13 cellular contexts compared by ENCODE assay signal in the genomic region with DNA sequence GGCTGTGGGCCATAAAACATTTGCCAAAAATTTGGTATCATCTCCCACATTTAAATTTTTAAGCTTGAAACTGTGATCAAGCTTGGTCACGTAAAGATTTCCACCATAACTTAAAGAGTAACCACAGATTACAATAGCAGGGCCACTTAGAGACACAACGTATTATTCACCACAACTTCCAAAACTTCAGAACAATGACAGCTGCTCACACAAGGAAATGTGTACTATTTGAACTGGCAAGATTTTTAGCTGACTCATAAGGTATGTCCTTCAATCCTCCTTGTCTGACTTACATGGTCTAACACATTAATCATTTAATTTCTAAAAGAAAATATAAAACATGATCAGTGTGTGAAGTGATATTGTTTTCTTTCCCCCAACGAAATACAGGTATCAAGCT.
DNase-seq lines count a peak whose midpoint lies in the region; ATAC-seq, FAIRE-seq and TF ChIP-seq lines count a peak whose summit lies in the region.
"Had no signal": no experiment of that assay in that cellular context is flagged by ENCODE, and none has a peak within 500 bp of the region (broad histone marks: within the 10 kb centered on the region; RNA-seq: fewer than 3 reads in every experiment).

No MANE protein-coding gene starts in this region.

- H3K27ac ChIP-seq in 22Rv1 (peak overlapping the region; percentile 65), GM12878 (ENCODE audit: control insufficient read depth, insufficient read depth) (no peak overlapping the region), kidney (ENCODE audit: low read depth in 2 of 2, low read length in 2 of 2) (no peak overlapping the region)
- H3K27ac ChIP-seq: HL-60 had no signal

- SMC1A ChIA-PET in GM12878 (lab: Charles Lee; ENCODE audit: uncharacterized antibody, unreplicated experiment) = interaction anchor here (0.8 to 2.4 kb wide), 11 partner anchors 9 to 57 kb away, joined by 3 to 7 read pairs (median 3); no protein-coding TSS in a partner anchor

- H3K27me3 ChIP-seq in GM12878 (replicated peaks in 1 of 2; ENCODE audit: control insufficient read depth in 2 of 2, insufficient read depth in 2 of 2, low read length in 1 of 2) = no peaks in the 10 kb centered on the region

- TF ChIP-seq CTCF in 22Rv1 (IDR thresholded peaks at IDR 0.05) = no peak
- TF ChIP-seq CTCF in GM12878 (IDR thresholded peaks at IDR 0.05 in 2 of 3, conservative IDR thresholded peaks at IDR 0.05 in 1 of 3; ENCODE audit: control insufficient read depth in 2 of 3, extremely low read depth in 1 of 3, insufficient read depth in 1 of 3, low read depth in 3 of 3, low read length in 3 of 3) = no peak
- TF ChIP-seq CTCF in kidney (IDR thresholded peaks at IDR 0.05; ENCODE audit: borderline replicate concordance, extremely low read depth, insufficient read depth) = no peak

- ATAC-seq in HG03354 (IDR thresholded peaks at IDR 0.05; ENCODE audit: poor library complexity, severe bottlenecking, unreplicated experiment) (peak; percentile 55), GM12878 (peak; percentile 48), GM21528 (IDR thresholded peaks at IDR 0.05; ENCODE audit: low FRiP score, unreplicated experiment) (no peak)

- no peak for TF ChIP-seq RAD21 in GM12878 (IDR thresholded peaks at IDR 0.05; ENCODE audit: insufficient read depth, low read depth, low read length)

- no peaks in the 10 kb centered on the region for H3K36me3 ChIP-seq in GM12878 (ENCODE audit: control insufficient read depth in 2 of 2, insufficient read depth in 2 of 2, low read length in 1 of 2)
- H3K36me3 ChIP-seq in kidney (ENCODE audit: control insufficient read depth in 1 of 2, insufficient read depth in 2 of 2, low read length in 2 of 2) = no peaks in the 10 kb centered on the region

- RAD21 ChIA-PET in GM12878 (lab: Charles Lee; ENCODE audit: unreplicated experiment) = interaction anchor here (0.7 to 1.0 kb wide), 4 partner anchors 27 to 117 kb away, joined by 3 to 5 read pairs (median 3); no protein-coding TSS in a partner anchor

- BruUV-seq in GM12878 (replicated peaks; lab: Mats Ljungman, UMichigan) = no TSS peak

- in situ Hi-C loops in GM12878 (cut with MboI) = no loop called here

- H3K4me1 ChIP-seq in GM12878 (ENCODE audit: control insufficient read depth, insufficient read depth, low read length) = no peaks in the 10 kb centered on the region
- no peaks in the 10 kb centered on the region for H3K4me1 ChIP-seq in kidney (ENCODE audit: control insufficient read depth in 1 of 2, insufficient read depth in 1 of 2, low read depth in 1 of 2, low read length in 2 of 2)

- H3K4me3 ChIP-seq in GM12878 (no peak overlapping the region), kidney (ENCODE audit: low read length in 2 of 2) (no peak overlapping the region)

- no peak for TF ChIP-seq POLR2A in GM12878 (IDR thresholded peaks at IDR 0.05; ENCODE audit: low read depth, low read length)

- H3K9ac ChIP-seq in GM12878 (ENCODE audit: control insufficient read depth, insufficient read depth, low read length) (no peak overlapping the region), kidney (ENCODE audit: low read length in 2 of 2) (no peak overlapping the region)

- WGBS in GM12878 (ENCODE audit: insufficient coverage, insufficient replicate concordance, low lambda C conversion rate, missing lambda C conversion rate) = 18% methylated on average over 3 of the region's 3 CpGs

- DNase-seq in GM12878 (ENCODE audit: low read depth, low spot score) = no peak
- no peak for DNase-seq in kidney
- no peak for DNase-seq in nucleus accumbens (lab: John Stamatoyannopoulos, UW)
- DNase-seq in NCI-H146 treated with DMSO at 0.1 percent for 48 hours (lab: John Stamatoyannopoulos, UW; ENCODE audit: unreplicated experiment) = no peak
- no peak for DNase-seq in OCI-M1 (lab: John Stamatoyannopoulos, UW)
- DNase-seq: GF-D8; NCI-H1930; stimulated activated CD4-positive, alpha-beta T cell treated with anti-CD3 and anti-CD28 coated beads, Interleukin-4, amount 100 ng/mL, for 24 hours; substantia nigra had no signal

- H3K79me2 ChIP-seq in GM12878 (ENCODE audit: control insufficient read depth, insufficient read depth, low read length) = no peaks in the 10 kb centered on the region

- intact Hi-C loops in GM12878 (cut with micrococcal nuclease; ENCODE audit: unreplicated experiment) = no loop called here
- intact Hi-C loops in kidney (cut with DNase I) = no loop called here

- CTCF ChIA-PET in GM12878 (lab: Yijun Ruan, JAX) = interaction anchor here (0.6 to 2.6 kb wide), 8 partner anchors 13 to 62 kb away, joined by 3 to 7 read pairs (median 3); no protein-coding TSS in a partner anchor

- no peak overlapping the region for H2AFZ ChIP-seq in GM12878 (ENCODE audit: control insufficient read depth, low read depth, low read length)

- FAIRE-seq in GM12878 (lab: Jason Lieb, UNC) = no peak
- peak; percentile 53 for FAIRE-seq in kidney (lab: Jason Lieb, UNC)

- no peak overlapping the region for H3K4me2 ChIP-seq in GM12878 (ENCODE audit: control insufficient read depth, insufficient read depth)

- H4K20me1 ChIP-seq in GM12878 (ENCODE audit: control insufficient read depth, insufficient read depth) = no peaks in the 10 kb centered on the region

- TF ChIP-seq EP300 in GM12878 (IDR thresholded peaks at IDR 0.05; ENCODE audit: borderline replicate concordance in 1 of 2, control insufficient read depth in 1 of 2, low read depth in 2 of 2, low read length in 2 of 2) = no peak

- POLR2A ChIA-PET in GM12878 (lab: Charles Lee) = interaction anchor here (0.8 to 0.9 kb wide), 3 partner anchors 26 to 38 kb away, joined by 3 to 6 read pairs (median 3); no protein-coding TSS in a partner anchor

- H3K9me3 ChIP-seq in GM12878 (replicated peaks; ENCODE audit: control insufficient read depth, insufficient read depth, low read length) (no peaks in the 10 kb centered on the region), kidney (ENCODE audit: control insufficient read depth in 1 of 2, low read length in 2 of 2) (no peaks in the 10 kb centered on the region)

TF ChIP-seq in GM12878, 131 proteins besides CTCF, POLR2A, EP300 and RAD21:
- no peak for TF ChIP-seq ZNF24 (IDR thresholded peaks at IDR 0.05)
- no peak for TF ChIP-seq IKZF2 (IDR thresholded peaks at IDR 0.05)
- TF ChIP-seq RUNX3 (IDR thresholded peaks at IDR 0.05; ENCODE audit: low read length) = no peak
